13 cellular contexts compared by ENCODE assay signal in the genomic region with DNA sequence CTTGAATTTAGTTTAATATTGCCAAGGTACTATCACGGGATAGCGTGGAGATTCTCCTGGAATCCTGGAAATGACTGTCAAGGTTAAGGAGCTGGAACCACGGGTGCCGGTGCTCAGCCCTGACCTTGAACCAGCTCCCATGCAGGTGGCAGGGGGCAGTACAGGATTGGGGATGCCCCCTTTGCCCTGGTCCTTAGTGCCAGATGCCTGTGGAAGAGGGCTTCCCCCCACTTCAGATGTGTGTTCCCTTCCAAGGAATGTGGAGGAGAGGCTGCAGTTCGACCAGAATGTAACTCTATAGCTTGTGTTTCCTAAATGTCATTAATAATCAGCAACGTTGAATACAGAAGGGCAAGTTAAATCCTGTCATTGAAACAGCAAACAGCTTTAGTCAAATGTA.
DNase-seq lines count a peak whose midpoint lies in the region; TF ChIP-seq lines count a peak whose summit lies in the region.
"Had no signal": no experiment of that assay in that cellular context is flagged by ENCODE, and none has a peak within 500 bp of the region (broad histone marks: within the 10 kb centered on the region; RNA-seq: fewer than 3 reads in every experiment).

No MANE protein-coding gene starts in this region.

- no peak overlapping the region for H3K4me3 ChIP-seq in testis
- H3K4me3 ChIP-seq: BLaER1 treated with 17β-estradiol and CSF1 and Interleukin-3, amounts not matched to agents 10 nM and 100 nM; tibial nerve had no signal

- H3K36me3 ChIP-seq in testis (ENCODE audit: low read depth, missing control alignments) = no peaks in the 10 kb centered on the region
- H3K36me3 ChIP-seq: BLaER1 treated with 17β-estradiol and CSF1 and Interleukin-3, amounts not matched to agents 10 nM and 100 nM; tibial nerve had no signal

- TF ChIP-seq POLR2A in erythroblast (IDR thresholded peaks at IDR 0.05; ENCODE audit: low read length) (no peak), testis (IDR thresholded peaks at IDR 0.05) (no peak)

- intact Hi-C loops in testis (cut with DNase I; ENCODE audit: low total_unique reads) = no loop called here

- no peaks in the 10 kb centered on the region for H3K4me1 ChIP-seq in testis
- H3K4me1 ChIP-seq: tibial nerve had no signal

- no peak overlapping the region for H3K27ac ChIP-seq in testis
- H3K27ac ChIP-seq: 22Rv1; BLaER1 treated with 17β-estradiol and CSF1 and Interleukin-3, amounts not matched to agents 10 nM and 100 nM; tibial nerve; VCaP had no signal

- WGBS in testis, 2 donors = 24 to 37% methylated on average over 6 of the region's 6 CpGs

- H3K9me3 ChIP-seq in testis = no peaks in the 10 kb centered on the region

- H3K27me3 ChIP-seq in testis = no peaks in the 10 kb centered on the region
- H3K27me3 ChIP-seq: BLaER1 treated with 17β-estradiol and CSF1 and Interleukin-3, amounts not matched to agents 10 nM and 100 nM; tibial nerve had no signal

- peak; percentile 17 for DNase-seq in DMS 273 (lab: John Stamatoyannopoulos, UW; ENCODE audit: unreplicated experiment)
- no peak for DNase-seq in DMS 273 treated with DMSO at 0.1 percent for 48 hours (lab: John Stamatoyannopoulos, UW)
- peak; percentile 33 for DNase-seq in Daoy (ENCODE audit: low read depth)
- DNase-seq in NCI-H524 treated with DMSO at 0.1 percent for 48 hours (lab: John Stamatoyannopoulos, UW) = peak; percentile 63
- peak; percentile 10 to 16 for DNase-seq in erythroblast (lab: John Stamatoyannopoulos, UW)
- DNase-seq in testis = no peak
- DNase-seq in HuH-7 (ENCODE audit: low spot score) = no peak
- no peak for DNase-seq in central memory CD4-positive, alpha-beta T cell
- DNase-seq: MM.1S had no signal

- TF ChIP-seq CTCF in testis (IDR thresholded peaks at IDR 0.05) = no peak

Comparison
In these comparisons a context has a peak if more than half of its experiments do, and no peak if none do; other contexts are left out.
1. DNase-seq: peak in DMS 273 (single experiment), Daoy (single experiment), NCI-H524 treated with DMSO at 0.1 percent for 48 hours (single experiment) and erythroblast (2 of 2); none in DMS 273 treated with DMSO at 0.1 percent for 48 hours (single experiment), testis (single experiment), HuH-7 (single experiment) and central memory CD4-positive, alpha-beta T cell (single experiment).